In genomic region chr1:58356402-58356801, GRCh38 we compare ENCODE assay signal across 9 cellular contexts.
"Had no signal": no experiment of that assay in that cellular context is flagged by ENCODE, and none has a peak within 500 bp of the region (broad histone marks: within the 10 kb centered on the region; RNA-seq: fewer than 3 reads in every experiment).

No MANE protein-coding gene starts in this region.

- H3K9me3 ChIP-seq: HAP-1 had no signal

- H3K27ac ChIP-seq: GM23248, HL-60 had no signal

- H3K4me3 ChIP-seq: GM23248, HAP-1 had no signal

- ATAC-seq: HCT116, HepG2 had no signal

- H3K36me3 ChIP-seq: HAP-1 had no signal

- H3K27me3 Mint-ChIP-seq: IgD-negative memory B cell had no signal

- H3K4me1 ChIP-seq: HAP-1 had no signal

- H3K27ac Mint-ChIP-seq: HFFc6, IgD-negative memory B cell had no signal

- DNase-seq: GM23248, GOT3, H7, HFFc6 had no signal

- H3K4me3 Mint-ChIP-seq: HFFc6, IgD-negative memory B cell had no signal

- H3K9me3 Mint-ChIP-seq: HFFc6 had no signal
